Comparison of ENCODE assay signal across 34 cellular contexts in genomic region chr1:1148569-1148968, GRCh38. TPM values are rescaled to one million over a fixed set of nuclear protein-coding genes. Genes with fewer than 3 reads are reported as not detected.
"Had no signal": no experiment of that assay in that cellular context is flagged by ENCODE, and none has a peak within 500 bp of the region (broad histone marks: within the 10 kb centered on the region; RNA-seq: fewer than 3 reads in every experiment).

No MANE protein-coding gene starts in this region.

- H3K27me3 ChIP-seq: Peyer's patch, SJSA1 had no signal

- H3K4me2 ChIP-seq: SK-N-SH had no signal

- H3K27me3 Mint-ChIP-seq: activated CD4-positive, alpha-beta memory T cell treated with anti-CD3 and anti-CD28 coated beads for 36 hours; activated naive CD8-positive, alpha-beta T cell; activated naive CD8-positive, alpha-beta T cell treated with anti-CD3 and anti-CD28 coated beads, Interleukin-2, amount 50 U/mL, for 24 hours had no signal

- H3K4me1 ChIP-seq: SJSA1 had no signal

- DNase-seq: activated CD4-positive, alpha-beta memory T cell treated with anti-CD3 and anti-CD28 coated beads for 36 hours; activated CD4-positive, alpha-beta T cell treated with anti-CD3 and anti-CD28 coated beads for 4 hours; activated CD4-positive, alpha-beta T cell treated with anti-CD3 and anti-CD28 coated beads, Interleukin-2, amount 50 U/mL, for 1 hour; activated gamma-delta T cell; activated naive CD4-positive, alpha-beta T cell treated with anti-CD3 and anti-CD28 coated beads for 36 hours; activated naive CD8-positive, alpha-beta T cell treated with anti-CD3 and anti-CD28 coated beads, Interleukin-2, amount 50 U/mL, for 24 hours; activated T-cell treated with anti-CD3 and anti-CD28 coated beads, Interleukin-2, amount 50 U/mL, for 1 hour; activated T-cell treated with anti-CD3 and anti-CD28 coated beads, Interleukin-2, amount 50 U/mL, for 72 hours; anterior cingulate cortex; central memory CD4-positive, alpha-beta T cell; Karpas-422; NCI-H1105; NCI-H1436; NCI-H1694; NCI-H1930; NCI-H2081 treated with DMSO at 0.1 percent for 48 hours; NCI-H345; NCI-H524 treated with DMSO at 0.1 percent for 48 hours; Peyer's patch; RPMI8226; SHP77 treated with DMSO at 0.1 percent for 48 hours; SK-N-SH had no signal

- H3K36me3 ChIP-seq: Peyer's patch, SJSA1 had no signal

- H3K36me3 Mint-ChIP-seq: activated CD4-positive, alpha-beta memory T cell treated with anti-CD3 and anti-CD28 coated beads for 36 hours; activated naive CD8-positive, alpha-beta T cell; brain had no signal

- H3K9me2 ChIP-seq: SK-N-SH had no signal

- H3K9ac ChIP-seq: SK-N-SH had no signal

- ATAC-seq: activated CD4-positive, CD25-positive, alpha-beta regulatory T cell treated with anti-CD3 and anti-CD28 coated beads, Interleukin-2, amount 50 U/mL, for 24 hours; activated naive CD8-positive, alpha-beta T cell treated with anti-CD3 and anti-CD28 coated beads, Interleukin-2, amount 50 U/mL, for 24 hours; activated T-cell treated with anti-CD3 and anti-CD28 coated beads, Interleukin-2, amount 50 U/mL, for 72 hours had no signal

- FAIRE-seq: TTC549 had no signal

- H3K27ac ChIP-seq: SJSA1 had no signal

- H3K27ac Mint-ChIP-seq: activated CD4-positive, alpha-beta memory T cell treated with anti-CD3 and anti-CD28 coated beads for 36 hours; activated naive CD4-positive, alpha-beta T cell treated with anti-CD3 and anti-CD28 coated beads for 36 hours; activated naive CD8-positive, alpha-beta T cell; activated naive CD8-positive, alpha-beta T cell treated with anti-CD3 and anti-CD28 coated beads, Interleukin-2, amount 50 U/mL, for 24 hours; activated T-cell treated with anti-CD3 and anti-CD28 coated beads, Interleukin-2, amount 50 U/mL, for 72 hours; activated T-helper 2 cell treated with anti-CD3 and anti-CD28 coated beads, Interferon-gamma antibody, Interleukin-2, Interleukin-4, amounts not matched to agents 10 μg/mL and 5 μg/mL and 100 μg/mL, durations not matched to agents 14 hours and 24 hours and 36 hours; T-helper 1 cell treated with Interleukin-12 subunit alpha and Interleukin-12 subunit beta and Interleukin-4 antibody, amounts not matched to agents 30 μg/mL and 1 μg/mL, for 36 hours; T-helper 2 cell treated with Interferon-gamma antibody and Interleukin-4, amounts not matched to agents 5 μg/mL and 100 μg/mL, for 36 hours had no signal

- H3K4me3 ChIP-seq: Peyer's patch, SJSA1 had no signal

- H3K9me3 ChIP-seq: SJSA1, SK-N-SH had no signal

- H3K4me3 Mint-ChIP-seq: activated CD4-positive, alpha-beta memory T cell treated with anti-CD3 and anti-CD28 coated beads for 36 hours; activated naive CD4-positive, alpha-beta T cell treated with anti-CD3 and anti-CD28 coated beads for 36 hours; activated naive CD8-positive, alpha-beta T cell; activated naive CD8-positive, alpha-beta T cell treated with anti-CD3 and anti-CD28 coated beads, Interleukin-2, amount 50 U/mL, for 24 hours; activated T-cell treated with anti-CD3 and anti-CD28 coated beads, Interleukin-2, amount 50 U/mL, for 72 hours; brain; T-helper 1 cell treated with Interleukin-12 subunit alpha and Interleukin-12 subunit beta and Interleukin-4 antibody, amounts not matched to agents 30 μg/mL and 1 μg/mL, for 36 hours; T-helper 2 cell treated with Interferon-gamma antibody and Interleukin-4, amounts not matched to agents 5 μg/mL and 100 μg/mL, for 36 hours had no signal

RNA-seq across cellular contexts. Expression of gene TTLL10, which starts 25.1 kb away (rescaled TPM):
- total RNA-seq: activated CD4-positive, alpha-beta memory T cell treated with anti-CD3 and anti-CD28 coated beads for 36 hours; activated CD8-positive, alpha-beta memory T cell treated with anti-CD3 and anti-CD28 coated beads for 36 hours; activated naive CD4-positive, alpha-beta T cell treated with anti-CD3 and anti-CD28 coated beads for 36 hours; activated T-helper 2 cell treated with anti-CD3 and anti-CD28 coated beads, Interferon-gamma antibody, Interleukin-2, Interleukin-4, amounts not matched to agents 10 μg/mL and 5 μg/mL and 100 μg/mL, durations not matched to agents 14 hours and 24 hours and 36 hours; MCF 10A; NCI-H460; SJSA1 had no signal
- polyA plus RNA-seq: SK-N-SH had no signal

RNA-seq across cellular contexts. Expression of gene TNFRSF18, which starts 57.8 kb away (rescaled TPM):
- total RNA-seq: cerebellum, MCF 10A, NCI-H460, SJSA1 had no signal
